In the genomic region with DNA sequence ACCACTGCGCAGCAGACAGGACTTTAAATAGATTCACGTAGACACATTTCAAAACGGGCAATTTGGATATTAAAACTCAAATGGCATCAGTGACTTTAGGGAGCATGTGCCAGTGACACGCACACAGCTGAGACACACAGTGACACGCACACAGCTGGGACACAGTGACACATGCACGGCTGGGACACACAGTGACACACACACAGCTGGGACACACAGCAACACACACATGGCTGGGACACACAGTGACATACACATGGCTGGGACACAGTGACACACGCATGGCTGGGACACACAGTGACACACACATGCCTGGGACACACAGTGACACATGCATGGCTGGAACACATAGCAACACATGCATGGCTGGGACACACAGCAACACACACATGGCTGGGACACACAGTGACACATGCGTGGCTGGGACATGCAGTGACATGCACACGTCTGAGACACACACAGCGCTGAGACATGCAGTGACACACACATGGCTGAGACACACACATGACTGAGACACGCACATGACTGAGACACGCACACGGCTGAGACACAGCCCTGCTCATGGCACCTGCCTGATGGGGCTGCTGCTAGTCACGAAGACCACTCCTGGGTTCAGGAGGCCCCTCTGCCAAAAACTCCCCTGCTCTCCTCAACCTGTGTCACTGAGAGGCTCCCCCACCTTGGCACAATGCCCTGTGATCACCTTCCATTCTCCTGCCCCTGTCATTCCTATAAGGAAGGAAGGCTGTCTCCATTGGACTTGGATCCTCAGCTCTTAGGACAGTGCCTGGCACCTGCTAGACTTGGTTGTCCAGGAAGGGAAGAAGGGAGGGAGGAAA, we compare ENCODE assay signal across 22 cellular contexts. TPM values are rescaled to one million over a fixed set of nuclear protein-coding genes. Genes with fewer than 3 reads are reported as not detected.
"Had no signal": no experiment of that assay in that cellular context is flagged by ENCODE, and none has a peak within 500 bp of the region (broad histone marks: within the 10 kb centered on the region; RNA-seq: fewer than 3 reads in every experiment).

No MANE protein-coding gene starts in this region.

- H3K4me1 ChIP-seq: body of pancreas, left lung had no signal

- H3K4me3 ChIP-seq: body of pancreas, left lung, thoracic aorta had no signal

- FAIRE-seq: colon, endometrium, islet of Langerhans had no signal

- H3K27ac ChIP-seq: body of pancreas, left lung, thoracic aorta had no signal

- DNase-seq: activated CD4-positive, alpha-beta T cell treated with anti-CD3 and anti-CD28 coated beads, Interleukin-2, amount 10 ng/mL, durations not matched to agents 24 days and 14 days; activated CD8-positive, alpha-beta T cell treated with anti-CD3 and anti-CD28 coated beads for 36 hours; activated naive CD4-positive, alpha-beta T cell treated with anti-CD3 and anti-CD28 coated beads for 36 hours; activated T-cell treated with anti-CD3 and anti-CD28 coated beads, Interleukin-2, amount 50 U/mL, for 1 hour; body of pancreas; central memory CD4-positive, alpha-beta T cell; erythroblast; foreskin melanocyte; glutamatergic neuron; hippocampal formation; mammary epithelial cell; stimulated activated CD4-positive, alpha-beta T cell treated with anti-CD3 and anti-CD28 coated beads, Interleukin-15, amount 100 ng/mL, for 24 hours; stimulated activated CD4-positive, alpha-beta T cell treated with anti-CD3 and anti-CD28 coated beads, Interleukin-2, amount 100 ng/mL, for 48 hours; T-cell had no signal

- H3K9me3 ChIP-seq: body of pancreas, left lung, thoracic aorta had no signal

- H3K27me3 ChIP-seq: body of pancreas had no signal

- ATAC-seq: activated CD8-positive, alpha-beta T cell treated with anti-CD3 and anti-CD28 coated beads for 36 hours; activated T-helper 17 cell treated with anti-CD3 and anti-CD28 coated beads, Interleukin-2, amount 50 U/mL, for 72 hours; body of pancreas; left lung; SK-N-SH treated with all-trans-retinoic acid at 6 μM for 48 hours; T-cell had no signal

- H3K36me3 ChIP-seq: left lung, thoracic aorta had no signal

RNA-seq across cellular contexts. Expression of a gene that starts 52.5 kb away (rescaled TPM):
- total RNA-seq: activated CD4-positive, alpha-beta T cell treated with anti-CD3 and anti-CD28 coated beads, Interleukin-2, amount 10 ng/mL, durations not matched to agents 24 days and 14 days; activated CD8-positive, alpha-beta T cell treated with anti-CD3 and anti-CD28 coated beads for 36 hours; activated naive CD4-positive, alpha-beta T cell treated with anti-CD3 and anti-CD28 coated beads for 36 hours; activated T-helper 17 cell treated with anti-CD3 and anti-CD28 coated beads, Interleukin-2, amount 50 U/mL, for 72 hours; body of pancreas; left lung; mammary epithelial cell; T-cell; thoracic aorta; ureter had no signal
- polyA plus RNA-seq: mammary epithelial cell had no signal
